ENCODE assay signal across 1 cellular context in genomic region chr12:48972213-48973021, GRCh38.
A peak's percentile ranks its signal among the peaks of the same experiment; 100 is the strongest.
TF ChIP-seq lines count a peak whose summit lies in the region.

No MANE protein-coding gene starts in this region.

TF ChIP-seq in GM12878, 131 proteins besides CTCF, POLR2A, EP300 and RAD21:
- peak; percentile 28; the same call in 1 of the 2 replicates for TF ChIP-seq RUNX3 (IDR thresholded peaks at IDR 0.05; ENCODE audit: low read length)
- peak; percentile 0 for TF ChIP-seq HDAC6 (IDR thresholded peaks at IDR 0.05; ENCODE audit: unreplicated experiment)
- no peak for TF ChIP-seq TCF7 (IDR thresholded peaks at IDR 0.05; ENCODE audit: borderline replicate concordance)
- no peak for TF ChIP-seq IKZF1 (conservative IDR thresholded peaks at IDR 0.05)
TF ChIP-seq in GM12878: peak in this region for 2.
